ENCODE assay signal across 11 cellular contexts in the genomic region with DNA sequence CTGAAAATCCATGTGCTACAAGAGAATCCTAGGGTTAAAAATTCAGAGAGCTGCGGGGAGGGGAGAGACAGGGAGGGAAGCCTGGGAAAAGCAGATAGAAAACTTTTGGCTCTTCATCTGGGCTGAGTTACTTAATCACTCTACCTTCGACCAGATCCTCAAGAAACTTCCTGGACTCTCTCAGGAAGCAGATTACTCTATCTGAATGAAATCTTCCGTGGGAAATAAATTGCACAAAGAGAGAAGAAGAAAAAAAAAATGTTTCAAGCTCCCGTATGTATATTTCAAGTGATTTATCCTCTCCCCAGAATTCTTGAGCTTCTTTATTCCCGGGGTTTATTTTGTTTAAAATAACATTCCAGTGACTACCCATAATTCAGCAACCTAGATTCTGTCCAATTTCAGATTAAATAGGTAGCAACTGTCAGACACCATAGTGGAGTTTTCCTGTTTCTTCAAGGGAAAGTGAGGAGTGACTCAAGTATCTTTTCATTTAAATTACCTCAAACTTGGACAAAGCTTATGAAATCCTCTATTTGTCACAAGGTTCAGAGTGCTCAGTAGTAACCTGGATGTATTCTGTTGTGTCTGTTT.
DNase-seq lines count a peak whose midpoint lies in the region; ATAC-seq and TF ChIP-seq lines count a peak whose summit lies in the region.
"Had no signal": no experiment of that assay in that cellular context is flagged by ENCODE, and none has a peak within 500 bp of the region (broad histone marks: within the 10 kb centered on the region; RNA-seq: fewer than 3 reads in every experiment).

No MANE protein-coding gene starts in this region.

- in situ Hi-C loops in gastrocnemius medialis (cut with MboI; ENCODE audit: low sequenced_read_pairs in 4 of 4): no loop called here

- CTCF ChIA-PET in activated CD4-positive, alpha-beta T cell treated with anti-CD3 and anti-CD28 coated beads, Interleukin-2, amount 10 ng/mL, durations not matched to agents 7 days and 5 days (lab: Charles Lee): no interaction called here

- no peaks in the 10 kb centered on the region for H3K9me3 ChIP-seq in ascending aorta
- no peaks in the 10 kb centered on the region for H3K9me3 ChIP-seq in right atrium auricular region
- H3K9me3 ChIP-seq in gastrocnemius medialis: no peaks in the 10 kb centered on the region

- no peaks in the 10 kb centered on the region for H3K36me3 ChIP-seq in ascending aorta
- no peaks in the 10 kb centered on the region for H3K36me3 ChIP-seq in right atrium auricular region
- H3K36me3 ChIP-seq in gastrocnemius medialis: no peaks in the 10 kb centered on the region

- H3K4me1 ChIP-seq in ascending aorta (peaks cover 3 to 12% of the 10 kb centered on the region in 2 donors), right atrium auricular region (peaks cover 0 to 22% of the 10 kb centered on the region in 2 donors), gastrocnemius medialis (peaks cover 0 to 4% of the 10 kb centered on the region in 2 donors)

- peak; percentile 6 for DNase-seq in ELR (ENCODE audit: low read depth)
- DNase-seq in ascending aorta (ENCODE audit: low spot score in 2 of 2): no peak
- no peak for DNase-seq in right atrium auricular region (ENCODE audit: low spot score)
- DNase-seq in gastrocnemius medialis: no peak
- no peak for DNase-seq in NCI-H748 treated with DMSO at 0.1 percent for 48 hours (lab: John Stamatoyannopoulos, UW)
- no peak for DNase-seq in activated CD4-positive, alpha-beta T cell treated with anti-CD3 and anti-CD28 coated beads, Interleukin-2, amount 10 ng/mL, durations not matched to agents 7 days and 5 days
- DNase-seq: CD8-positive, alpha-beta T cell; NCI-H510A; T-helper 1 cell had no signal

- peak overlapping the region; percentile 72 to 79 for H3K27ac ChIP-seq in ascending aorta
- peak overlapping the region; percentile 55 to 68 for H3K27ac ChIP-seq in right atrium auricular region
- H3K27ac ChIP-seq in gastrocnemius medialis: peak overlapping the region; percentile 19 to 49 (median 35)

- ATAC-seq in gastrocnemius medialis: peak; percentile 42 to 53
- no peak for ATAC-seq in HG02798 (IDR thresholded peaks at IDR 0.05; ENCODE audit: poor library complexity, unreplicated experiment)
- no peak for ATAC-seq in HG03469 (IDR thresholded peaks at IDR 0.05; ENCODE audit: unreplicated experiment)
- ATAC-seq: CD8-positive, alpha-beta T cell had no signal

- H3K4me3 ChIP-seq in ascending aorta (peak overlapping the region; percentile 43 to 44), right atrium auricular region (no peak overlapping the region), gastrocnemius medialis (no peak overlapping the region)

- POLR2A ChIA-PET in activated CD4-positive, alpha-beta T cell treated with anti-CD3 and anti-CD28 coated beads, Interleukin-2, amount 10 ng/mL, durations not matched to agents 7 days and 5 days (lab: Charles Lee): no interaction called here

- no peaks in the 10 kb centered on the region for H3K27me3 ChIP-seq in ascending aorta
- no peaks in the 10 kb centered on the region for H3K27me3 ChIP-seq in right atrium auricular region
- no peaks in the 10 kb centered on the region for H3K27me3 ChIP-seq in gastrocnemius medialis

- no peaks in the 10 kb centered on the region for H3K4me1 Mint-ChIP-seq in activated CD4-positive, alpha-beta T cell treated with anti-CD3 and anti-CD28 coated beads, Interleukin-2, amount 10 ng/mL, durations not matched to agents 7 days and 5 days

- no peaks in the 10 kb centered on the region for H3K9me3 Mint-ChIP-seq in activated CD4-positive, alpha-beta T cell treated with anti-CD3 and anti-CD28 coated beads, Interleukin-2, amount 10 ng/mL, durations not matched to agents 7 days and 5 days

- H3K27ac Mint-ChIP-seq in activated CD4-positive, alpha-beta T cell treated with anti-CD3 and anti-CD28 coated beads, Interleukin-2, amount 10 ng/mL, durations not matched to agents 7 days and 5 days: no peak overlapping the region
- H3K27ac Mint-ChIP-seq: CD8-positive, alpha-beta T cell had no signal

- no peak overlapping the region for H3K4me3 Mint-ChIP-seq in activated CD4-positive, alpha-beta T cell treated with anti-CD3 and anti-CD28 coated beads, Interleukin-2, amount 10 ng/mL, durations not matched to agents 7 days and 5 days
- H3K4me3 Mint-ChIP-seq: CD8-positive, alpha-beta T cell had no signal

- no peaks in the 10 kb centered on the region for H3K27me3 Mint-ChIP-seq in activated CD4-positive, alpha-beta T cell treated with anti-CD3 and anti-CD28 coated beads, Interleukin-2, amount 10 ng/mL, durations not matched to agents 7 days and 5 days

- no peak for TF ChIP-seq POLR2A in gastrocnemius medialis (IDR thresholded peaks at IDR 0.05)

- TF ChIP-seq CTCF in ascending aorta (IDR thresholded peaks at IDR 0.05) (no peak), right atrium auricular region (IDR thresholded peaks at IDR 0.05) (no peak), gastrocnemius medialis (IDR thresholded peaks at IDR 0.05 in 4 of 5, conservative IDR thresholded peaks at IDR 0.05 in 1 of 5) (no peak)

- no peaks in the 10 kb centered on the region for H3K36me3 Mint-ChIP-seq in activated CD4-positive, alpha-beta T cell treated with anti-CD3 and anti-CD28 coated beads, Interleukin-2, amount 10 ng/mL, durations not matched to agents 7 days and 5 days (ENCODE audit: low read depth)
- H3K36me3 Mint-ChIP-seq: CD8-positive, alpha-beta T cell had no signal

- intact Hi-C loops in ascending aorta (cut with DNase I) (loop anchor here (5.0 kb wide), 1 partner anchor 54 kb away; no protein-coding TSS in a partner anchor), gastrocnemius medialis (cut with DNase I; ENCODE audit: low total_unique reads) (no loop called here)

Comparison
In these comparisons a context has a peak if more than half of its experiments do, and no peak if none do; other contexts are left out.
1. H3K4me3 ChIP-seq: peak in ascending aorta (2 of 2); none in right atrium auricular region (0 of 2) and gastrocnemius medialis (0 of 4).
2. ATAC-seq: peak in gastrocnemius medialis (2 of 2); none in HG02798 (single experiment) and HG03469 (single experiment).
3. Peak in every context shown above with its lines, with median percentiles within 50 percentile points of each other: H3K27ac ChIP-seq.